ENCODE assay signal across 1 cellular context in genomic region chr16:70438325-70438982, GRCh38.
TF ChIP-seq lines count a peak whose summit lies in the region.

No MANE protein-coding gene starts in this region.

TF ChIP-seq in HepG2, 621 proteins besides CTCF, POLR2A, EP300 and RAD21 (continued from another document and continues in another):
- TF ChIP-seq, protein P1, sequence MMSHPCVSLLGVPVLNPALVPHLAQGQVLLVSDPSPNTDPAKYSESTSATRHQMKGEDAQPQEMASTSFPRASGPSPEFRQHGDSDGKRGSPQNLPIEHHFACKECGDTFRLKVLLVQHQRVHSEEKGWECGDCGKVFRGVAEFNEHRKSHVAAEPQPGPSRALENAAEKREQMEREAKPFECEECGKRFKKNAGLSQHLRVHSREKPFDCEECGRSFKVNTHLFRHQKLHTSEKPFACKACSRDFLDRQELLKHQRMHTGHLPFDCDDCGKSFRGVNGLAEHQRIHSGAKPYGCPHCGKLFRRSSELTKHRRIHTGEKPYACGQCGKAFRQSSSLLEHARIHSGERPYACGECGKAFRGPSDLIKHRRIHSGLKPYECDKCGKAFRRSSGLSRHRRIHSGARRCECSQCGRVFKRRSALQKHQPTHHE (CRISPR knock-in tag; IDR thresholded peaks at IDR 0.05; ENCODE audit: borderline replicate concordance): no peak
- TF ChIP-seq ZNF816 (CRISPR knock-in tag; IDR thresholded peaks at IDR 0.05; ENCODE audit: borderline replicate concordance) (no peak), ZSCAN12 (CRISPR knock-in tag; IDR thresholded peaks at IDR 0.05) (no peak), ZNF562 (CRISPR knock-in tag; IDR thresholded peaks at IDR 0.05; ENCODE audit: borderline replicate concordance) (no peak), RAD51 (IDR thresholded peaks at IDR 0.05; ENCODE audit: borderline replicate concordance) (no peak), ZNF180 (CRISPR knock-in tag; IDR thresholded peaks at IDR 0.05; ENCODE audit: borderline replicate concordance, low read depth) (no peak), SMC3 (IDR thresholded peaks at IDR 0.05; ENCODE audit: low read length) (no peak), KLF16 (CRISPR knock-in tag; IDR thresholded peaks at IDR 0.05) (no peak), SIN3A (IDR thresholded peaks at IDR 0.05; ENCODE audit: borderline replicate concordance, low read depth, low read length) (no peak), NFIB (CRISPR knock-in tag; IDR thresholded peaks at IDR 0.05; ENCODE audit: borderline replicate concordance) (no peak), MEIS2 (CRISPR knock-in tag; IDR thresholded peaks at IDR 0.05) (peak; percentile 53; the same call in 1 of the 2 replicates), ZNF670 (CRISPR knock-in tag; IDR thresholded peaks at IDR 0.05; ENCODE audit: borderline replicate concordance) (no peak), SMAD9 (CRISPR knock-in tag; IDR thresholded peaks at IDR 0.05) (no peak), NFE2 (CRISPR knock-in tag; IDR thresholded peaks at IDR 0.05) (no peak), HNRNPH1 (optimal IDR thresholded peaks at IDR 0.05; ENCODE audit: low read depth, low read length) (no peak), ZNF160 (CRISPR knock-in tag; IDR thresholded peaks at IDR 0.05) (no peak), ZNF432 (CRISPR knock-in tag; IDR thresholded peaks at IDR 0.05; ENCODE audit: borderline replicate concordance) (no peak), YEATS2 (CRISPR knock-in tag; IDR thresholded peaks at IDR 0.05; ENCODE audit: borderline replicate concordance) (no peak), ZNF709 (CRISPR knock-in tag; IDR thresholded peaks at IDR 0.05) (no peak; the same call in 1 of the 2 replicates), ZNF713 (CRISPR knock-in tag; IDR thresholded peaks at IDR 0.05) (no peak), PITX1 (CRISPR knock-in tag; IDR thresholded peaks at IDR 0.05) (0 out of 2 replicates have a peak, but pooled peaks have one; percentile 0), CHCHD3 (CRISPR knock-in tag; IDR thresholded peaks at IDR 0.05) (peak; percentile 60), SOX5 (CRISPR knock-in tag; IDR thresholded peaks at IDR 0.05; ENCODE audit: borderline replicate concordance) (no peak), ZNF367 (CRISPR knock-in tag; IDR thresholded peaks at IDR 0.05; ENCODE audit: borderline replicate concordance) (no peak; the same call in 1 of the 2 replicates), ZNF598 (CRISPR knock-in tag; IDR thresholded peaks at IDR 0.05; ENCODE audit: borderline replicate concordance) (no peak; the same call in 1 of the 2 replicates), ZSCAN30 (CRISPR knock-in tag; IDR thresholded peaks at IDR 0.05) (no peak), NFYB (CRISPR knock-in tag; IDR thresholded peaks at IDR 0.05) (no peak), RBFOX2 (IDR thresholded peaks at IDR 0.05; ENCODE audit: low read depth, low read length) (no peak), AKAP8 (CRISPR knock-in tag; IDR thresholded peaks at IDR 0.05) (no peak), MAZ (IDR thresholded peaks at IDR 0.05; ENCODE audit: borderline replicate concordance, low read depth, low read length) (no peak), MAZ (CRISPR knock-in tag; IDR thresholded peaks at IDR 0.05; ENCODE audit: low read depth) (no peak), SKI (IDR thresholded peaks at IDR 0.05; ENCODE audit: partially characterized antibody) (no peak), ZNF687 (CRISPR knock-in tag; IDR thresholded peaks at IDR 0.05) (0 out of 2 replicates have a peak, but pooled peaks have one; percentile 18), TBL1XR1 (IDR thresholded peaks at IDR 0.05; ENCODE audit: borderline replicate concordance, low read length, partially characterized antibody) (no peak), ZC3H4 (CRISPR knock-in tag; IDR thresholded peaks at IDR 0.05; ENCODE audit: borderline replicate concordance) (0 out of 2 replicates have a peak, but pooled peaks have one; percentile 46), YY1 (IDR thresholded peaks at IDR 0.05; ENCODE audit: insufficient read depth, insufficient replicate concordance, low read depth, low read length) (no peak), MYNN (CRISPR knock-in tag; IDR thresholded peaks at IDR 0.05; ENCODE audit: low read depth) (no peak), ZNF576 (CRISPR knock-in tag; IDR thresholded peaks at IDR 0.05) (no peak), ZNF710 (CRISPR knock-in tag; IDR thresholded peaks at IDR 0.05; ENCODE audit: borderline replicate concordance) (no peak; the same call in 1 of the 2 replicates), ZNF350 (CRISPR knock-in tag; IDR thresholded peaks at IDR 0.05; ENCODE audit: borderline replicate concordance, low read depth) (no peak), ZNF17 (CRISPR knock-in tag; IDR thresholded peaks at IDR 0.05) (no peak), E2F5 (CRISPR knock-in tag; conservative IDR thresholded peaks at IDR 0.05) (no peak), TEF (CRISPR knock-in tag; IDR thresholded peaks at IDR 0.05) (no peak), CSRNP2 (CRISPR knock-in tag; conservative IDR thresholded peaks at IDR 0.05; ENCODE audit: low read depth) (no peak), ZNF878 (CRISPR knock-in tag; IDR thresholded peaks at IDR 0.05) (no peak), ZNF781 (CRISPR knock-in tag; IDR thresholded peaks at IDR 0.05; ENCODE audit: borderline replicate concordance, not compliant biosample characterization) (no peak), ZNF777 (CRISPR knock-in tag; IDR thresholded peaks at IDR 0.05) (peak; percentile 29; the same call in 1 of the 2 replicates), ZNF101 (CRISPR knock-in tag; IDR thresholded peaks at IDR 0.05; ENCODE audit: borderline replicate concordance, low read depth) (no peak), ZNF737 (CRISPR knock-in tag; IDR thresholded peaks at IDR 0.05; ENCODE audit: borderline replicate concordance) (no peak)
- TF ChIP-seq, protein P2, sequence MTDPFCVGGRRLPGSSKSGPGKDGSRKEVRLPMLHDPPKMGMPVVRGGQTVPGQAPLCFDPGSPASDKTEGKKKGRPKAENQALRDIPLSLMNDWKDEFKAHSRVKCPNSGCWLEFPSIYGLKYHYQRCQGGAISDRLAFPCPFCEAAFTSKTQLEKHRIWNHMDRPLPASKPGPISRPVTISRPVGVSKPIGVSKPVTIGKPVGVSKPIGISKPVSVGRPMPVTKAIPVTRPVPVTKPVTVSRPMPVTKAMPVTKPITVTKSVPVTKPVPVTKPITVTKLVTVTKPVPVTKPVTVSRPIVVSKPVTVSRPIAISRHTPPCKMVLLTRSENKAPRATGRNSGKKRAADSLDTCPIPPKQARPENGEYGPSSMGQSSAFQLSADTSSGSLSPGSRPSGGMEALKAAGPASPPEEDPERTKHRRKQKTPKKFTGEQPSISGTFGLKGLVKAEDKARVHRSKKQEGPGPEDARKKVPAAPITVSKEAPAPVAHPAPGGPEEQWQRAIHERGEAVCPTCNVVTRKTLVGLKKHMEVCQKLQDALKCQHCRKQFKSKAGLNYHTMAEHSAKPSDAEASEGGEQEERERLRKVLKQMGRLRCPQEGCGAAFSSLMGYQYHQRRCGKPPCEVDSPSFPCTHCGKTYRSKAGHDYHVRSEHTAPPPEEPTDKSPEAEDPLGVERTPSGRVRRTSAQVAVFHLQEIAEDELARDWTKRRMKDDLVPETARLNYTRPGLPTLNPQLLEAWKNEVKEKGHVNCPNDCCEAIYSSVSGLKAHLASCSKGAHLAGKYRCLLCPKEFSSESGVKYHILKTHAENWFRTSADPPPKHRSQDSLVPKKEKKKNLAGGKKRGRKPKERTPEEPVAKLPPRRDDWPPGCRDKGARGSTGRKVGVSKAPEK (CRISPR knock-in tag; IDR thresholded peaks at IDR 0.05; ENCODE audit: borderline replicate concordance): no peak
- TF ChIP-seq, protein P3, sequence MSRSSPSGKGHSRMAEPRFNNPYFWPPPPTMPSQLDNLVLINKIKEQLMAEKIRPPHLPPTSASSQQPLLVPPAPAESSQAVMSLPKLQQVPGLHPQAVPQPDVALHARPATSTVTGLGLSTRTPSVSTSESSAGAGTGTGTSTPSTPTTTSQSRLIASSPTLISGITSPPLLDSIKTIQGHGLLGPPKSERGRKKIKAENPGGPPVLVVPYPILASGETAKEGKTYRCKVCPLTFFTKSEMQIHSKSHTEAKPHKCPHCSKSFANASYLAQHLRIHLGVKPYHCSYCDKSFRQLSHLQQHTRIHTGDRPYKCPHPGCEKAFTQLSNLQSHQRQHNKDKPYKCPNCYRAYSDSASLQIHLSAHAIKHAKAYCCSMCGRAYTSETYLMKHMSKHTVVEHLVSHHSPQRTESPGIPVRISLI (CRISPR knock-in tag; IDR thresholded peaks at IDR 0.05; ENCODE audit: borderline replicate concordance): no peak
- TF ChIP-seq, protein P4, sequence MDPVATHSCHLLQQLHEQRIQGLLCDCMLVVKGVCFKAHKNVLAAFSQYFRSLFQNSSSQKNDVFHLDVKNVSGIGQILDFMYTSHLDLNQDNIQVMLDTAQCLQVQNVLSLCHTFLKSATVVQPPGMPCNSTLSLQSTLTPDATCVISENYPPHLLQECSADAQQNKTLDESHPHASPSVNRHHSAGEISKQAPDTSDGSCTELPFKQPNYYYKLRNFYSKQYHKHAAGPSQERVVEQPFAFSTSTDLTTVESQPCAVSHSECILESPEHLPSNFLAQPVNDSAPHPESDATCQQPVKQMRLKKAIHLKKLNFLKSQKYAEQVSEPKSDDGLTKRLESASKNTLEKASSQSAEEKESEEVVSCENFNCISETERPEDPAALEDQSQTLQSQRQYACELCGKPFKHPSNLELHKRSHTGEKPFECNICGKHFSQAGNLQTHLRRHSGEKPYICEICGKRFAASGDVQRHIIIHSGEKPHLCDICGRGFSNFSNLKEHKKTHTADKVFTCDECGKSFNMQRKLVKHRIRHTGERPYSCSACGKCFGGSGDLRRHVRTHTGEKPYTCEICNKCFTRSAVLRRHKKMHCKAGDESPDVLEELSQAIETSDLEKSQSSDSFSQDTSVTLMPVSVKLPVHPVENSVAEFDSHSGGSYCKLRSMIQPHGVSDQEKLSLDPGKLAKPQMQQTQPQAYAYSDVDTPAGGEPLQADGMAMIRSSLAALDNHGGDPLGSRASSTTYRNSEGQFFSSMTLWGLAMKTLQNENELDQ (CRISPR knock-in tag; IDR thresholded peaks at IDR 0.05; ENCODE audit: borderline replicate concordance): no peak
